In the genomic region with DNA sequence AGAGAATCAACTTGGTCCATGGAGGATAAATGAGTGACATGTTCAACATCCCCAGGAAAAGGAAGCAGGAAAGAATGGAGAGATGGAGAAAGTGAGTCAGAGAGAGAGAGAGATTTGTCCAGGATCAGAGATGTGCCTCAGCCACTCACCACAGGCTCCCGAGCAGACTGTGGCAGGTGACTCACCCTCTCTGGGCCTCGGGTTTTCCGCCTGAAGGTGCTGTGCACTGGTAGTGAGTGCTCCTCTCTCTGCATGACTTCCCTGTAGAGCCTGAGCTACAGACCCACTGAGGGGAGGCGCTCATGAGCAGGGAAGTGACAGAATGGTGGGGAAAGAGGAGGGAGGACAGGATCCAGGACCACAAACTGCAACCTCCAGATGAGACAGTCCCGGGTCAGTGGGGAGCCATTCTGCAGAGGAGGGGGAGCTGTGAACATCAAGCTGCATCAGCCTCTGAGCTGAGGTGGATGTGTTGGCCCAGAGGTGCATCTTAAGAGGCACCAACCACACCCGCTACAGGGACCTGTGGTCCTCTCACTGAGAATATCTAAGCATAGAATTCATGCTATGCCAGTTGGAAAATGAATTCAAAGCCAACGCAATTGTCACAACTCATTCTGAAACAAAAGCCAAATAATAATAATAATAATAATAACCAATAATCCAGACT, we compare ENCODE assay signal across 35 cellular contexts.
DNase-seq lines count a peak whose midpoint lies in the region; ATAC-seq, FAIRE-seq and TF ChIP-seq lines count a peak whose summit lies in the region.
"Had no signal": no experiment of that assay in that cellular context is flagged by ENCODE, and none has a peak within 500 bp of the region (broad histone marks: within the 10 kb centered on the region; RNA-seq: fewer than 3 reads in every experiment).

No MANE protein-coding gene starts in this region.

- CTCF ChIA-PET in H1 (lab: Charles Lee; ENCODE audit: partially characterized antibody) = interaction anchor here (0.6 to 1.6 kb wide), 3 partner anchors 80 to 154 kb away, joined by 3 to 4 read pairs (median 3); no protein-coding TSS in a partner anchor

- no peak overlapping the region for H3K23ac ChIP-seq in H1 (ENCODE audit: insufficient read length)

- no peaks in the 10 kb centered on the region for H3K9me3 ChIP-seq in H1 (ENCODE audit: insufficient read depth in 2 of 2, low read depth in 1 of 2, low read length in 1 of 2)
- H3K9me3 ChIP-seq: thoracic aorta, uterus had no signal

- no peak overlapping the region for H3K27ac Mint-ChIP-seq in type B pancreatic cell
- H3K27ac Mint-ChIP-seq: activated T-helper 2 cell treated with anti-CD3 and anti-CD28 coated beads, Interferon-gamma antibody, Interleukin-2, Interleukin-4, amounts not matched to agents 10 μg/mL and 5 μg/mL and 100 μg/mL, durations not matched to agents 14 hours and 24 hours and 36 hours; B cell; CD4-positive, alpha-beta memory T cell; HFFc6; natural killer cell treated with Interleukin-12 subunit alpha and Interleukin-12 subunit beta and Interleukin-15 and Interleukin-18, amount 100 ng/mL, for 72 hours had no signal

- peak overlapping the region; percentile 17 for H3K4ac ChIP-seq in H1 (replicated peaks; ENCODE audit: insufficient read length, low read depth, low read length)

- TF ChIP-seq RAD21 in H1 (IDR thresholded peaks at IDR 0.05 in 1 of 2, conservative IDR thresholded peaks at IDR 0.05 in 1 of 2; ENCODE audit: low read depth in 2 of 2, low read length in 2 of 2) = peak; percentile 7 to 27; a peak in 1 of 4 replicates

- H4K8ac ChIP-seq in H1 (ENCODE audit: extremely low read depth, insufficient read depth, low read length) = no peak overlapping the region

- H2BK15ac ChIP-seq in H1 (ENCODE audit: low read length) = no peak overlapping the region

- H3K4me3 Mint-ChIP-seq in activated T-cell treated with anti-CD3 and anti-CD28 coated beads, Interleukin-2, amount 50 U/mL, for 4 hours = no peak overlapping the region
- H3K4me3 Mint-ChIP-seq in type B pancreatic cell = no peak overlapping the region
- H3K4me3 Mint-ChIP-seq: B cell; HFFc6; natural killer cell treated with Interleukin-12 subunit alpha and Interleukin-12 subunit beta and Interleukin-15 and Interleukin-18, amount 100 ng/mL, for 72 hours had no signal

- TF ChIP-seq CTCF in H1 (IDR thresholded peaks at IDR 0.05; ENCODE audit: control extremely low read depth in 1 of 3, insufficient read depth in 1 of 3, low read depth in 1 of 3, low read length in 3 of 3) (peak in 2 of 3 experiments; percentile 1 to 26; a peak in 2 of 4 replicates), type B pancreatic cell (conservative IDR thresholded peaks at IDR 0.05) (no peak)

- no peak overlapping the region for H4K91ac ChIP-seq in H1 (replicated peaks; ENCODE audit: insufficient read length, low read length)

- no peaks in the 10 kb centered on the region for H3K27me3 ChIP-seq in H1 (replicated peaks in 1 of 4; ENCODE audit: control insufficient read depth in 3 of 4, extremely low read depth in 1 of 4, insufficient read depth in 3 of 4, low read length in 3 of 4)
- H3K27me3 ChIP-seq: hepatocyte, uterus had no signal

- no peak overlapping the region for H3K27ac ChIP-seq in H1 (ENCODE audit: low read depth, low read length)
- H3K27ac ChIP-seq: gastroesophageal sphincter, hepatocyte, HL-60, KMS-11, thoracic aorta, uterus had no signal

- no peak overlapping the region for H2BK5ac ChIP-seq in H1 (ENCODE audit: low read depth, low read length)

- H3K4me1 ChIP-seq in H1 (replicated peaks in 1 of 4; ENCODE audit: control insufficient read depth in 3 of 4, insufficient read depth in 4 of 4, low read length in 3 of 4) = no peaks in the 10 kb centered on the region; a peak in 2 of 7 replicates
- H3K4me1 ChIP-seq: gastroesophageal sphincter, uterus had no signal

- DNase-seq in activated T-cell treated with anti-CD3 and anti-CD28 coated beads for 48 hours (ENCODE audit: low read depth) (peak; percentile 4), MV-4-11 (lab: John Stamatoyannopoulos, UW) (peak; percentile 14), H1 (ENCODE audit: low read depth in 1 of 2, low spot score in 2 of 2) (no peak), type B pancreatic cell (ENCODE audit: extremely low spot score, unreplicated experiment) (peak; percentile 36)
- no peak for DNase-seq in activated T-cell treated with anti-CD3 and anti-CD28 coated beads, Interleukin-2, amount 50 U/mL, for 4 hours
- DNase-seq: ACHN; activated CD4-positive, alpha-beta T cell treated with anti-CD3 and anti-CD28 coated beads for 4 hours; activated naive CD4-positive, alpha-beta T cell treated with anti-CD3 and anti-CD28 coated beads, Interleukin-2, amount 50 U/mL, for 16 hours; amygdala; CD4-positive, alpha-beta memory T cell; DND-41; HFFc6; left cardiac atrium; mammary epithelial cell; MM.1S; NCI-H1417 treated with DMSO at 0.1 percent for 48 hours; NCI-H2107; NCI-H345; NCI-H69; SHP77 treated with DMSO at 0.1 percent for 48 hours; stimulated activated naive CD4-positive, alpha-beta T cell; uterus had no signal

- no peak for FAIRE-seq in H1 (lab: Jason Lieb, UNC)
- FAIRE-seq: D721Med, endothelial cell of umbilical vein had no signal

- no peak overlapping the region for H2BK120ac ChIP-seq in H1 (replicated peaks; ENCODE audit: low read depth, low read length)

- H3K56ac ChIP-seq in H1 (replicated peaks; ENCODE audit: insufficient read length, low read depth, low read length) = no peak overlapping the region

- H3K4me3 ChIP-seq in H1 (ENCODE audit: extremely low read depth in 1 of 4, insufficient read depth in 2 of 4, low read depth in 3 of 4, low read length in 4 of 4) = no peak overlapping the region
- H3K4me3 ChIP-seq: gastroesophageal sphincter, hepatocyte, thoracic aorta, uterus had no signal

- no peak for TF ChIP-seq EP300 in H1 (IDR thresholded peaks at IDR 0.05; ENCODE audit: borderline replicate concordance in 1 of 2, low read depth in 2 of 2, low read length in 2 of 2)

- H2BK12ac ChIP-seq in H1 (ENCODE audit: low read depth, low read length) = no peak overlapping the region

- no peak overlapping the region for H3K9ac ChIP-seq in H1 (replicated peaks in 1 of 4; ENCODE audit: extremely low read depth in 1 of 4, low read depth in 3 of 4, low read length in 3 of 4)
- H3K9ac ChIP-seq: KMS-11 had no signal

- no peaks in the 10 kb centered on the region for H3K79me1 ChIP-seq in H1 (ENCODE audit: low read depth, low read length)

- H3K23me2 ChIP-seq in H1 (ENCODE audit: low read depth, low read length) = peaks cover 1% of the 10 kb centered on the region; the same call in 1 of the 2 replicates

- no peaks in the 10 kb centered on the region for H3K36me3 Mint-ChIP-seq in activated T-cell treated with anti-CD3 and anti-CD28 coated beads, Interleukin-2, amount 50 U/mL, for 4 hours (ENCODE audit: insufficient read depth)
- no peaks in the 10 kb centered on the region for H3K36me3 Mint-ChIP-seq in type B pancreatic cell
- H3K36me3 Mint-ChIP-seq: CD4-positive, alpha-beta memory T cell had no signal

- no peaks in the 10 kb centered on the region for H3K36me3 ChIP-seq in H1 (ENCODE audit: control insufficient read depth in 2 of 4, insufficient read depth in 4 of 4, low read length in 3 of 4)
- H3K36me3 ChIP-seq: gastroesophageal sphincter, thoracic aorta, uterus had no signal

- H3K4me2 ChIP-seq in H1 (ENCODE audit: insufficient read depth in 1 of 2, low read depth in 2 of 2, low read length in 2 of 2) = no peak overlapping the region
- H3K4me2 ChIP-seq: hepatocyte, KMS-11 had no signal

- no peak overlapping the region for H4K5ac ChIP-seq in H1 (ENCODE audit: insufficient read length, low read depth, low read length)

- H3K79me2 ChIP-seq in H1 (ENCODE audit: control insufficient read depth in 1 of 2, insufficient read depth in 2 of 2, low read length in 2 of 2) = no peaks in the 10 kb centered on the region
- H3K79me2 ChIP-seq: hepatocyte had no signal

- no peak overlapping the region for H2AK5ac ChIP-seq in H1 (ENCODE audit: low read depth, low read length)

- H2BK20ac ChIP-seq in H1 (ENCODE audit: low read length) = 0 out of 2 replicates have a peak overlapping the region, but pooled peaks have one; percentile 32

- H3K27me3 Mint-ChIP-seq in activated T-cell treated with anti-CD3 and anti-CD28 coated beads, Interleukin-2, amount 50 U/mL, for 4 hours (ENCODE audit: low read depth) = peaks cover 28% of the 10 kb centered on the region
- H3K27me3 Mint-ChIP-seq in type B pancreatic cell = peaks cover 5% of the 10 kb centered on the region

- H3K14ac ChIP-seq in H1 (ENCODE audit: insufficient read length) = no peak overlapping the region

- 88% methylated on average over 7 of the region's 7 CpGs; no CpG with 5 or more reads in 1 of the 2 experiments for WGBS in H1 (ENCODE audit: extremely low coverage in 1 of 2, insufficient coverage in 1 of 2, insufficient read length in 1 of 2, insufficient replicate concordance in 2 of 2, low coverage in 1 of 2, low lambda C conversion rate in 2 of 2, missing lambda C conversion rate in 1 of 2), 2 experiments

- no peak for TF ChIP-seq POLR2A in H1 (IDR thresholded peaks at IDR 0.05; ENCODE audit: control extremely low read depth in 1 of 2, low read depth in 2 of 2, low read length in 2 of 2)

- no peak overlapping the region for H2AFZ ChIP-seq in H1 (ENCODE audit: low read length)
- H2AFZ ChIP-seq: hepatocyte had no signal

- no peak overlapping the region for H3K18ac ChIP-seq in H1 (ENCODE audit: extremely low read depth, low read length)

- H3K4me1 Mint-ChIP-seq in activated T-cell treated with anti-CD3 and anti-CD28 coated beads, Interleukin-2, amount 50 U/mL, for 4 hours (ENCODE audit: low read depth) = no peaks in the 10 kb centered on the region
- no peaks in the 10 kb centered on the region for H3K4me1 Mint-ChIP-seq in type B pancreatic cell (ENCODE audit: unreplicated experiment)
- H3K4me1 Mint-ChIP-seq: B cell; CD4-positive, alpha-beta memory T cell had no signal

- peaks cover 7% of the 10 kb centered on the region for H3K9me3 Mint-ChIP-seq in activated T-cell treated with anti-CD3 and anti-CD28 coated beads, Interleukin-2, amount 50 U/mL, for 4 hours
- no peaks in the 10 kb centered on the region for H3K9me3 Mint-ChIP-seq in type B pancreatic cell
- H3K9me3 Mint-ChIP-seq: natural killer cell treated with Interleukin-12 subunit alpha and Interleukin-12 subunit beta and Interleukin-15 and Interleukin-18, amount 100 ng/mL, for 72 hours had no signal

- peaks cover 0 to 2% of the 10 kb centered on the region in 2 experiments for H4K20me1 ChIP-seq in H1 (replicated peaks in 1 of 2; ENCODE audit: control insufficient read depth in 1 of 2, insufficient read depth in 2 of 2, low read length in 2 of 2)

- POLR2A ChIA-PET in H1 (lab: Charles Lee; ENCODE audit: partially characterized antibody) = no interaction called here

- ATAC-seq in activated T-cell treated with anti-CD3 and anti-CD28 coated beads, Interleukin-2, amount 50 U/mL, for 4 hours = no peak
- ATAC-seq in HG02610 (IDR thresholded peaks at IDR 0.05; ENCODE audit: unreplicated experiment) (no peak), HG03354 (IDR thresholded peaks at IDR 0.05; ENCODE audit: poor library complexity, severe bottlenecking, unreplicated experiment) (no peak)
- ATAC-seq: gastroesophageal sphincter, left cardiac atrium, Panc1 had no signal

TF ChIP-seq in H1, 55 proteins besides CTCF, POLR2A, EP300 and RAD21:
- TF ChIP-seq, protein P1, sequence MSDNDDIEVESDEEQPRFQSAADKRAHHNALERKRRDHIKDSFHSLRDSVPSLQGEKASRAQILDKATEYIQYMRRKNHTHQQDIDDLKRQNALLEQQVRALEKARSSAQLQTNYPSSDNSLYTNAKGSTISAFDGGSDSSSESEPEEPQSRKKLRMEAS (IDR thresholded peaks at IDR 0.05) = no peak
TF ChIP-seq in H1: peak in this region for 0.

Comparison
In these comparisons a context has a peak if more than half of its experiments do, and no peak if none do; other contexts are left out.
1. DNase-seq: peak in activated T-cell treated with anti-CD3 and anti-CD28 coated beads for 48 hours (single experiment), MV-4-11 (single experiment) and type B pancreatic cell (single experiment); none in activated T-cell treated with anti-CD3 and anti-CD28 coated beads, Interleukin-2, amount 50 U/mL, for 4 hours (single experiment) and H1 (0 of 2).